13 cellular contexts compared by ENCODE assay signal in the genomic region with DNA sequence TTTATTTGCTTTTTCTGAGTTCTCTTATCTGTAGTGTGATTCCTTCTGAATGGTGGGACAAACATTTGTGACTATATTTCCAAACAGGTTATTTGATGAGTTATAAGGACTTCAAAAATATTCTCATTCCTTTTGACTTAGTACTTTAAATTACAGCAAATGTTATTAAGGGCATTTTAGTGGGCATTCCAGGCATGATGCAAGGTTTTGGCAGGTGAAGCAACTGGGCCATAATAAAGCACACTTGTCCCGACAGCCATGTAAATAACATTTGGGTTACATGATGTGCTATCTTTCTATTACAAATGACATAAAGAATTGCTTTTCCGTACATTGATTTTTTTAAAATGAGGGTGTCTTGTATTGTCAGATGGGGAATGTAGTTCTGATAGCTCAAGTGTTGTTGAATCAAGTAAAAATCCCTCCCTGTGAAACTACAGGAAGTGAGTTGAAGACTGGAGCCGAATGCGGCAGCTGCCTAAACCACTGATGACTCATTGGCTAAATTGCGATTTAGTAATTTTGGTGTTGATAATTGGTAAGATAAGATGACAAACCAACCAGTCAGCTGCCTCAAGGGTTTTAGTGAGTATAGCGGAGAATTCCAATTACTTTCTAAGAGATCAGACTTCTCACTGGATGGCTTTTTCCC.
A peak's percentile ranks its signal among the peaks of the same experiment; 100 is the strongest.
DNase-seq lines count a peak whose midpoint lies in the region; ATAC-seq and TF ChIP-seq lines count a peak whose summit lies in the region.
"Had no signal": no experiment of that assay in that cellular context is flagged by ENCODE, and none has a peak within 500 bp of the region (broad histone marks: within the 10 kb centered on the region; RNA-seq: fewer than 3 reads in every experiment).

No MANE protein-coding gene starts in this region.

- peaks cover 24% of the 10 kb centered on the region for H3K4me1 Mint-ChIP-seq in progenitor cell of endocrine pancreas (ENCODE audit: low read depth)

- no peak overlapping the region for H3K4me3 Mint-ChIP-seq in progenitor cell of endocrine pancreas (ENCODE audit: low read depth)
- H3K4me3 Mint-ChIP-seq: activated naive CD8-positive, alpha-beta T cell treated with anti-CD3 and anti-CD28 coated beads, Interleukin-2, amount 50 U/mL, for 24 hours; neural progenitor cell had no signal

- H3K27ac Mint-ChIP-seq in progenitor cell of endocrine pancreas, result no peak overlapping the region
- H3K27ac Mint-ChIP-seq: activated naive CD8-positive, alpha-beta T cell treated with anti-CD3 and anti-CD28 coated beads, Interleukin-2, amount 50 U/mL, for 24 hours; neural progenitor cell had no signal

- no peak for ATAC-seq in GM18868 (IDR thresholded peaks at IDR 0.05; ENCODE audit: unreplicated experiment)
- ATAC-seq: activated naive CD8-positive, alpha-beta T cell treated with anti-CD3 and anti-CD28 coated beads, Interleukin-2, amount 50 U/mL, for 24 hours; heart right ventricle had no signal

- H3K36me3 Mint-ChIP-seq in progenitor cell of endocrine pancreas (ENCODE audit: insufficient read depth), result no peaks in the 10 kb centered on the region
- H3K36me3 Mint-ChIP-seq: neural progenitor cell had no signal

- H3K9me3 Mint-ChIP-seq in progenitor cell of endocrine pancreas (ENCODE audit: low read depth), result no peaks in the 10 kb centered on the region
- H3K9me3 Mint-ChIP-seq: activated naive CD8-positive, alpha-beta T cell treated with anti-CD3 and anti-CD28 coated beads, Interleukin-2, amount 50 U/mL, for 24 hours; neural progenitor cell had no signal

- in situ Hi-C loops in astrocyte of the cerebellum (cut with HindIII; ENCODE audit: low sequenced_read_pairs), result loop anchor here (5.0 kb wide), 2 partner anchors 35 to 75 kb away; no protein-coding TSS in a partner anchor

- peaks cover 4% of the 10 kb centered on the region for H3K27me3 Mint-ChIP-seq in progenitor cell of endocrine pancreas

- H3K4me3 ChIP-seq in astrocyte of the cerebellum (ENCODE audit: low read depth, low read length) (no peak overlapping the region), skeletal muscle cell (ENCODE audit: low read depth, low read length) (no peak overlapping the region)
- H3K4me3 ChIP-seq: heart right ventricle, neural progenitor cell had no signal

- TF ChIP-seq CTCF in astrocyte of the cerebellum (IDR thresholded peaks at IDR 0.05; ENCODE audit: low read depth, low read length, missing control alignments) (no peak), progenitor cell of endocrine pancreas (IDR thresholded peaks at IDR 0.05; ENCODE audit: unreplicated experiment) (no peak)

- peak; percentile 9 for DNase-seq in NCI-H1092 treated with DMSO at 0.1 percent for 48 hours (lab: John Stamatoyannopoulos, UW)
- DNase-seq in NCI-H1092 (lab: John Stamatoyannopoulos, UW), result no peak
- DNase-seq in NCI-H2107 (lab: John Stamatoyannopoulos, UW), result peak; percentile 30
- peak; percentile 53 for DNase-seq in astrocyte of the cerebellum (ENCODE audit: low read depth)
- DNase-seq in skeletal muscle cell (ENCODE audit: low read depth), result peak; percentile 15
- DNase-seq in progenitor cell of endocrine pancreas (ENCODE audit: low spot score, unreplicated experiment), result no peak
- no peak for DNase-seq in activated CD4-positive, alpha-beta T cell treated with anti-CD3 and anti-CD28 coated beads, Interleukin-2, amount 50 U/mL, for 4 hours
- DNase-seq: 8988T; activated naive CD8-positive, alpha-beta T cell treated with anti-CD3 and anti-CD28 coated beads, Interleukin-2, amount 50 U/mL, for 24 hours; heart right ventricle; NCI-H2171 had no signal

Comparison
In these comparisons a context has a peak if more than half of its experiments do, and no peak if none do; other contexts are left out.
1. DNase-seq: peak in NCI-H1092 treated with DMSO at 0.1 percent for 48 hours (single experiment), NCI-H2107 (single experiment), astrocyte of the cerebellum (single experiment) and skeletal muscle cell (single experiment); none in NCI-H1092 (single experiment), progenitor cell of endocrine pancreas (single experiment) and activated CD4-positive, alpha-beta T cell treated with anti-CD3 and anti-CD28 coated beads, Interleukin-2, amount 50 U/mL, for 4 hours (0 of 2).